Comparison of ENCODE assay signal across 8 cellular contexts in the genomic region with DNA sequence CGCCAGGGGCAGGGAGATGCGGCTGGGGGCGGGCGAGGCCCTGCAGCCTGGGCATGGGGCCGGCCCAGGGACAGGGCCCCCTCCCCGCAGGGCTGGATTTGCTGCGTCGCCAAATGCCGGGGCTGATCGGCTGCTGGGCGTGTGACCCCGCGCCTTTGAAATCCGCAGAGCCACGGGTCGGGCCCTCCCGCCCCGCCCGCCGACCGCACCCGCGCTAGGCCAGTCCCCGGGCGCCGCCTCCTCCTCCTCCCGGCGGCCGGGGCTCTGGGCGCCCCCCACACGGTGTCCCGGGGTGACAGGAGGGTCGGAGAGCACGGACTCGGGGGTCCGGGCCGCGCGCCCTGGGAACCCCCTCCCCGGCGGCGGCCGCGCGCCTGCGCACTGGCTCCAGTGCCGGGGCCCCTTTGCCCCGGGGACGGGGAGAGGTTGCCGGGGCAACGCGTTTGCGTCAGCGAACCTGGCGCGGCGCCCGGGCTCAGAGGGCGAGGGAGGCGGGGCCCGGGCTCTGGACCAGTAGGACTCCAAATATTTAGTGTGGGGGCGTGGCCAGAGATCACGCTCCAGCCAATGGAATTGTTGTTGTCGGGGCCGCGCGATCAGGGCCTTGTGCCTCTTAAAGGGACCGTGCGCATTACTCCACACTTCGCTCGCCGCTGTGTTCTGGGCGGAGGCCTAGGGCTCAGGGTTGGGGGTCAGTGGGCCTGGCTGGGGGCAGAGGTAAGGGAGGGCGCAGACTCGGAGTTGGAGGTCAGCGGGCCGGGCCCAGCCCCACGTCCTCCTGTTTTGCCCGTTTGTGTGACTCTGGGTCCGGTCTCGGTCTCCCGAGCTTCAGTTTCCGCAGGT. TPM values are rescaled to one million over a fixed set of nuclear protein-coding genes. Genes with fewer than 3 reads are reported as not detected.
DNase-seq lines count a peak whose midpoint lies in the region; ATAC-seq, FAIRE-seq and TF ChIP-seq lines count a peak whose summit lies in the region.

No MANE protein-coding gene starts in this region.

- peaks cover 10% of the 10 kb centered on the region for H3K79me2 ChIP-seq in hepatocyte

- no peaks in the 10 kb centered on the region for H3K27me3 ChIP-seq in hepatocyte

- TF ChIP-seq CTCF in astrocyte of the cerebellum (IDR thresholded peaks at IDR 0.05; ENCODE audit: low read depth, low read length, missing control alignments) (no peak), hepatocyte (IDR thresholded peaks at IDR 0.05; ENCODE audit: poor library complexity) (no peak)

- peak; percentile 64 for ATAC-seq in HG02973 (IDR thresholded peaks at IDR 0.05; ENCODE audit: unreplicated experiment)

- no peak overlapping the region for H2AFZ ChIP-seq in hepatocyte

- WGBS in hepatocyte (ENCODE audit: low lambda C conversion rate, missing lambda C conversion rate), result 1% methylated on average over 52 of the region's 83 CpGs

- DNase-seq in GM18507 (ENCODE audit: extremely low spot score, insufficient read length, low read depth) (peak; percentile 89), NCI-H2029 (lab: John Stamatoyannopoulos, UW) (peak; percentile 98), T-helper 9 cell (peak; percentile 99), astrocyte of the cerebellum (ENCODE audit: low read depth) (peak; percentile 93), hepatocyte (ENCODE audit: low spot score) (peak; percentile 100), renal cortical epithelial cell (ENCODE audit: low read depth) (peak; percentile 91), cortex of kidney (lab: John Stamatoyannopoulos, UW) (no peak)

- FAIRE-seq in GM18507 (lab: Jason Lieb, UNC), result peak; percentile 100

- no peaks in the 10 kb centered on the region for H3K36me3 ChIP-seq in hepatocyte (replicated peaks; ENCODE audit: insufficient read depth, low read depth)

- peaks cover 31% of the 10 kb centered on the region for H3K4me1 ChIP-seq in hepatocyte (ENCODE audit: insufficient read depth)

- H3K4me2 ChIP-seq in hepatocyte, result peak overlapping the region; percentile 84

- H3K27ac ChIP-seq in hepatocyte, result peak overlapping the region; percentile 97

- peak overlapping the region; percentile 46 for H3K4me3 ChIP-seq in astrocyte of the cerebellum (ENCODE audit: low read depth, low read length)
- peak overlapping the region; percentile 15 for H3K4me3 ChIP-seq in hepatocyte

- no peaks in the 10 kb centered on the region for H4K20me1 ChIP-seq in hepatocyte (ENCODE audit: insufficient read depth, poor library complexity, severe bottlenecking)

- in situ Hi-C loops in astrocyte of the cerebellum (cut with HindIII; ENCODE audit: low sequenced_read_pairs), result no loop called here

- no peaks in the 10 kb centered on the region for H3K9me3 ChIP-seq in hepatocyte (ENCODE audit: low read depth)

- no peaks in the 10 kb centered on the region for H3K9me2 ChIP-seq in hepatocyte (replicated peaks; ENCODE audit: insufficient read depth)

RNA-seq across cellular contexts. Expression of a gene that starts 10.3 kb away (rescaled TPM):
- total RNA-seq in hepatocyte (90.4 and 98.2 TPM in 2 replicates), renal cortical epithelial cell (78.8 and 193 TPM in 2 replicates)
- polyA plus RNA-seq in hepatocyte, result 126 and 136 TPM in 2 replicates

RNA-seq across cellular contexts. Expression of a gene that starts 34.8 kb away (rescaled TPM):
- total RNA-seq in hepatocyte (13.5 and 15.7 TPM in 2 replicates), renal cortical epithelial cell (16.0 and 46.7 TPM in 2 replicates)
- 25.1 and 27.7 TPM in 2 replicates for polyA plus RNA-seq in hepatocyte

RNA-seq across cellular contexts. Expression of a gene that starts 35.4 kb away (rescaled TPM):
- total RNA-seq in hepatocyte (0.44 and 1.4 TPM in 2 replicates), renal cortical epithelial cell (0.89 and 3.5 TPM in 2 replicates)
- 2.8 and 4.0 TPM in 2 replicates for polyA plus RNA-seq in hepatocyte

RNA-seq across cellular contexts. Expression of a gene that starts 45.8 kb away (rescaled TPM):
- 56.4 and 62.1 TPM in 2 replicates for total RNA-seq in hepatocyte
- polyA plus RNA-seq in hepatocyte, result 71.1 and 76.0 TPM in 2 replicates
- 31.4 and 144 TPM in 2 replicates for total RNA-seq in renal cortical epithelial cell
